Comparison of ENCODE assay signal across 25 cellular contexts in genomic region chr19:34493649-34494044, GRCh38.
"Had no signal": no experiment of that assay in that cellular context is flagged by ENCODE, and none has a peak within 500 bp of the region (broad histone marks: within the 10 kb centered on the region; RNA-seq: fewer than 3 reads in every experiment).

No MANE protein-coding gene starts in this region.

- H2AFZ ChIP-seq: parathyroid adenoma had no signal

- H3K27me3 ChIP-seq: esophagus squamous epithelium, neutrophil, right atrium auricular region, stomach, tibial artery had no signal

- H3K9ac ChIP-seq: parathyroid adenoma had no signal

- H3K4me3 ChIP-seq: esophagus squamous epithelium, lower lobe of right lung, prostate gland, right atrium auricular region, smooth muscle cell, stomach, tibial artery had no signal

- FAIRE-seq: endometrium had no signal

- H3K4me1 ChIP-seq: lower lobe of right lung, parathyroid adenoma, prostate gland, right atrium auricular region, stomach had no signal

- DNase-seq: cortex of kidney; effector memory CD8-positive, alpha-beta T cell; erythroblast; esophagus squamous epithelium; foreskin melanocyte; glutamatergic neuron; hypothalamus; immature natural killer cell; islet precursor cell; left ventricle myocardium superior; lower lobe of right lung; natural killer cell; stimulated activated CD4-positive, alpha-beta T cell treated with anti-CD3 and anti-CD28 coated beads, Interleukin-2, amount 100 ng/mL, for 24 hours; stimulated activated CD4-positive, alpha-beta T cell treated with anti-CD3 and anti-CD28 coated beads, Interleukin-4, amount 100 ng/mL, for 24 hours; stimulated activated naive CD4-positive, alpha-beta T cell treated with Interleukin-2 at 50 U/mL for 16 hours; stomach had no signal

- H3K27me3 Mint-ChIP-seq: type B pancreatic cell had no signal

- H3K27ac Mint-ChIP-seq: effector memory CD8-positive, alpha-beta T cell; immature natural killer cell; natural killer cell; stimulated activated effector memory CD8-positive, alpha-beta T cell treated with anti-CD3 and anti-CD28 coated beads, Interleukin-12 subunit alpha, Interleukin-12 subunit beta, amount 100 ng/mL, for 72 hours; type B pancreatic cell had no signal

- H3K36me3 ChIP-seq: neutrophil had no signal

- H3K4me3 Mint-ChIP-seq: effector memory CD8-positive, alpha-beta T cell; immature natural killer cell; natural killer cell; stimulated activated effector memory CD8-positive, alpha-beta T cell treated with anti-CD3 and anti-CD28 coated beads, Interleukin-12 subunit alpha, Interleukin-12 subunit beta, amount 100 ng/mL, for 72 hours; type B pancreatic cell had no signal

- H3K4me2 ChIP-seq: smooth muscle cell had no signal

- H3K36me3 Mint-ChIP-seq: immature natural killer cell; natural killer cell; stimulated activated effector memory CD8-positive, alpha-beta T cell treated with anti-CD3 and anti-CD28 coated beads, Interleukin-12 subunit alpha, Interleukin-12 subunit beta, amount 100 ng/mL, for 72 hours had no signal

- H3K9me3 Mint-ChIP-seq: effector memory CD8-positive, alpha-beta T cell; immature natural killer cell; natural killer cell; stimulated activated effector memory CD8-positive, alpha-beta T cell treated with anti-CD3 and anti-CD28 coated beads, Interleukin-12 subunit alpha, Interleukin-12 subunit beta, amount 100 ng/mL, for 72 hours; type B pancreatic cell had no signal

- H3K79me2 ChIP-seq: parathyroid adenoma had no signal

- H3K4me1 Mint-ChIP-seq: immature natural killer cell, natural killer cell had no signal

- H3K27ac ChIP-seq: esophagus squamous epithelium, lower lobe of right lung, neutrophil, parathyroid adenoma, prostate gland, right atrium auricular region, stomach had no signal

- H3K9me3 ChIP-seq: esophagus squamous epithelium, lower lobe of right lung, neutrophil, prostate gland, right atrium auricular region, stomach, tibial artery had no signal

- ATAC-seq: effector memory CD8-positive, alpha-beta T cell; left ventricle myocardium superior; lower lobe of right lung; natural killer cell; stimulated activated effector memory CD8-positive, alpha-beta T cell treated with anti-CD3 and anti-CD28 coated beads, Interleukin-12 subunit alpha, Interleukin-12 subunit beta, amount 100 ng/mL, for 72 hours had no signal
